In the genomic region with DNA sequence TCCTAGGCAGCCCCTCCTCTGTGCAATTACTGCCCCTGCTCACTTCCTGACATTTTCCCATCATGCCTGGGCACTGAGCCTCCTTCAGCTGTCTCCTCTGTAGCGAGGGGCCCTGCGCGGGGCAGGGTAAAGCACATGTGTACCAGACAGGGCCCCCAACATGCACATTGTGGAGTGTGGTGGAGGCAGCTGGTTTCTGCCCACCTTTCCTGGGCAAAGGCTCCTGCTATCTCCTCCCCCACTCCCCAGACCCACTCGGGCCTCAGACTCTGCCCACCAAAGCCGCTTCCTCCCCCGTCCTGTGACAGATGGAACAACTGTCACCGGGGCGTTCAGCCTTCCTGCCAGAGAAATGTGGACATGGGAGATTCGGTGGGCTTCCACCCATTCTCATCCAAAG, we compare ENCODE assay signal across 17 cellular contexts. TPM values are rescaled to one million over a fixed set of nuclear protein-coding genes. Genes with fewer than 3 reads are reported as not detected.
A peak's percentile ranks its signal among the peaks of the same experiment; 100 is the strongest.
DNase-seq lines count a peak whose midpoint lies in the region; ATAC-seq and TF ChIP-seq lines count a peak whose summit lies in the region.
"Had no signal": no experiment of that assay in that cellular context is flagged by ENCODE, and none has a peak within 500 bp of the region (broad histone marks: within the 10 kb centered on the region; RNA-seq: fewer than 3 reads in every experiment).

No MANE protein-coding gene starts in this region.

- DNase-seq in activated CD8-positive, alpha-beta memory T cell treated with anti-CD3 and anti-CD28 coated beads, Interleukin-2, amount 10 ng/mL, durations not matched to agents 7 days and 5 days, result peak; percentile 47
- no peak for DNase-seq in activated CD8-positive, alpha-beta memory T cell treated with anti-CD3 and anti-CD28 coated beads, Interleukin-2, amount 50 U/mL, for 48 hours
- peak; percentile 34 for DNase-seq in stimulated activated CD8-positive, alpha-beta memory T cell treated with anti-CD3 and anti-CD28 coated beads, Interleukin-4, amount 100 ng/mL, for 48 hours
- DNase-seq in HT-29 (ENCODE audit: low spot score), result no peak
- DNase-seq in lower lobe of right lung, result no peak
- no peak for DNase-seq in effector memory CD4-positive, alpha-beta T cell
- DNase-seq: activated CD4-positive, CD25-positive, alpha-beta regulatory T cell; activated T-cell treated with anti-CD3 and anti-CD28 coated beads, Interleukin-2, amount 50 U/mL, for 72 hours; DMS53; endodermal cell; foreskin melanocyte; islet precursor cell; NCI-H1930 had no signal

- H3K36me3 ChIP-seq in KOPT-K1 (ENCODE audit: insufficient read depth, low read length), result peaks cover 26% of the 10 kb centered on the region
- H3K36me3 ChIP-seq in lower lobe of right lung, result peaks cover 40% of the 10 kb centered on the region
- H3K36me3 ChIP-seq in effector memory CD4-positive, alpha-beta T cell (ENCODE audit: control insufficient read depth, insufficient read depth, low read length), result peaks cover 29% of the 10 kb centered on the region

- H3K36me3 Mint-ChIP-seq in activated CD8-positive, alpha-beta memory T cell treated with anti-CD3 and anti-CD28 coated beads, Interleukin-2, amount 10 ng/mL, durations not matched to agents 7 days and 5 days, result peaks cover 11% of the 10 kb centered on the region
- H3K36me3 Mint-ChIP-seq in activated naive CD8-positive, alpha-beta T cell, result no peaks in the 10 kb centered on the region
- H3K36me3 Mint-ChIP-seq: type B pancreatic cell had no signal

- H3K4me1 ChIP-seq in lower lobe of right lung, result peaks cover 16% of the 10 kb centered on the region
- peaks cover 5% of the 10 kb centered on the region for H3K4me1 ChIP-seq in effector memory CD4-positive, alpha-beta T cell (ENCODE audit: control insufficient read depth, insufficient read depth, low read length, poor library complexity, severe bottlenecking)

- peak overlapping the region; percentile 97 for H3K27ac ChIP-seq in KOPT-K1 (ENCODE audit: low read depth, low read length, poor library complexity, severe bottlenecking)
- no peak overlapping the region for H3K27ac ChIP-seq in lower lobe of right lung
- no peak overlapping the region for H3K27ac ChIP-seq in effector memory CD4-positive, alpha-beta T cell (ENCODE audit: insufficient read depth, low read length, poor library complexity, severe bottlenecking)

- no peak for ATAC-seq in activated CD8-positive, alpha-beta memory T cell treated with anti-CD3 and anti-CD28 coated beads, Interleukin-2, amount 10 ng/mL, durations not matched to agents 7 days and 5 days
- no peak for ATAC-seq in lower lobe of right lung
- ATAC-seq: activated T-cell treated with anti-CD3 and anti-CD28 coated beads, Interleukin-2, amount 50 U/mL, for 72 hours had no signal

- no peaks in the 10 kb centered on the region for H3K9me3 Mint-ChIP-seq in activated CD8-positive, alpha-beta memory T cell treated with anti-CD3 and anti-CD28 coated beads, Interleukin-2, amount 10 ng/mL, durations not matched to agents 7 days and 5 days (ENCODE audit: low read depth)
- H3K9me3 Mint-ChIP-seq in activated naive CD8-positive, alpha-beta T cell (ENCODE audit: low read depth), result no peaks in the 10 kb centered on the region
- H3K9me3 Mint-ChIP-seq: activated T-cell treated with anti-CD3 and anti-CD28 coated beads, Interleukin-2, amount 50 U/mL, for 72 hours; endodermal cell; type B pancreatic cell had no signal

- no peaks in the 10 kb centered on the region for H3K9me3 ChIP-seq in KOPT-K1 (ENCODE audit: insufficient read depth, low read length, poor library complexity, severe bottlenecking)
- no peaks in the 10 kb centered on the region for H3K9me3 ChIP-seq in lower lobe of right lung
- no peaks in the 10 kb centered on the region for H3K9me3 ChIP-seq in effector memory CD4-positive, alpha-beta T cell (ENCODE audit: control insufficient read depth, low read length)

- no peak overlapping the region for H3K4me3 Mint-ChIP-seq in activated CD8-positive, alpha-beta memory T cell treated with anti-CD3 and anti-CD28 coated beads, Interleukin-2, amount 10 ng/mL, durations not matched to agents 7 days and 5 days
- peak overlapping the region; percentile 51 for H3K4me3 Mint-ChIP-seq in activated naive CD8-positive, alpha-beta T cell
- H3K4me3 Mint-ChIP-seq: endodermal cell, type B pancreatic cell had no signal

- CTCF ChIA-PET in activated CD8-positive, alpha-beta memory T cell treated with anti-CD3 and anti-CD28 coated beads, Interleukin-2, amount 10 ng/mL, durations not matched to agents 7 days and 5 days (lab: Charles Lee), result interaction anchor here (2.6 kb wide), 1 partner anchor 212 kb away, joined by 8 read pairs; no protein-coding TSS in a partner anchor

- peak overlapping the region; percentile 79 for H3K27ac Mint-ChIP-seq in activated CD8-positive, alpha-beta memory T cell treated with anti-CD3 and anti-CD28 coated beads, Interleukin-2, amount 10 ng/mL, durations not matched to agents 7 days and 5 days
- peak overlapping the region; percentile 89 for H3K27ac Mint-ChIP-seq in activated naive CD8-positive, alpha-beta T cell
- H3K27ac Mint-ChIP-seq: activated T-cell treated with anti-CD3 and anti-CD28 coated beads, Interleukin-2, amount 50 U/mL, for 72 hours; endodermal cell; type B pancreatic cell had no signal

- intact Hi-C loops in lower lobe of right lung (cut with DNase I), result no loop called here

- TF ChIP-seq CTCF in lower lobe of right lung (IDR thresholded peaks at IDR 0.05), result no peak

- H3K4me1 Mint-ChIP-seq in activated CD8-positive, alpha-beta memory T cell treated with anti-CD3 and anti-CD28 coated beads, Interleukin-2, amount 10 ng/mL, durations not matched to agents 7 days and 5 days, result peaks cover 32% of the 10 kb centered on the region
- peaks cover 45% of the 10 kb centered on the region for H3K4me1 Mint-ChIP-seq in activated naive CD8-positive, alpha-beta T cell (ENCODE audit: low read depth)

- H3K27me3 ChIP-seq in lower lobe of right lung (ENCODE audit: low read depth), result no peaks in the 10 kb centered on the region
- no peaks in the 10 kb centered on the region for H3K27me3 ChIP-seq in effector memory CD4-positive, alpha-beta T cell (replicated peaks; ENCODE audit: control insufficient read depth, insufficient read depth, low read length, poor library complexity, severe bottlenecking)

- H3K4me3 ChIP-seq in lower lobe of right lung, result no peak overlapping the region
- H3K4me3 ChIP-seq in effector memory CD4-positive, alpha-beta T cell (ENCODE audit: insufficient read depth, low read depth, low read length, poor library complexity, severe bottlenecking), result no peak overlapping the region

- H3K27me3 Mint-ChIP-seq in activated CD8-positive, alpha-beta memory T cell treated with anti-CD3 and anti-CD28 coated beads, Interleukin-2, amount 10 ng/mL, durations not matched to agents 7 days and 5 days, result peaks cover 2% of the 10 kb centered on the region
- no peaks in the 10 kb centered on the region for H3K27me3 Mint-ChIP-seq in activated naive CD8-positive, alpha-beta T cell

RNA-seq across cellular contexts. Expression of gene KPTN, which starts 2.9 kb away (rescaled TPM):
- total RNA-seq in activated CD8-positive, alpha-beta memory T cell treated with anti-CD3 and anti-CD28 coated beads, Interleukin-2, amount 10 ng/mL, durations not matched to agents 7 days and 5 days, result 10 to 100 TPM; 11.0 to 13.3 TPM
- total RNA-seq in HT-29 (2014; rRNA removed; shearing (Covaris generic)), result 26.2 and 30.1 TPM in 2 replicates
- 14.5 TPM for total RNA-seq in lower lobe of right lung

RNA-seq across cellular contexts. Expression of gene SLC8A2, which starts 15.2 kb away (rescaled TPM):
- total RNA-seq in activated CD8-positive, alpha-beta memory T cell treated with anti-CD3 and anti-CD28 coated beads, Interleukin-2, amount 10 ng/mL, durations not matched to agents 7 days and 5 days, result under 1 TPM; 0.14 to 0.32 TPM
- total RNA-seq in HT-29 (2014; rRNA removed; shearing (Covaris generic)), result 0.83 and 3.6 TPM in 2 replicates
- 0.27 TPM for total RNA-seq in lower lobe of right lung
- total RNA-seq: mononuclear cell had no signal

RNA-seq across cellular contexts. Expression of gene NAPA, which starts 28.0 kb away (rescaled TPM):
- total RNA-seq in activated CD8-positive, alpha-beta memory T cell treated with anti-CD3 and anti-CD28 coated beads, Interleukin-2, amount 10 ng/mL, durations not matched to agents 7 days and 5 days, result 100 to 1,000 TPM; 102 to 124 TPM
- 193 and 224 TPM in 2 replicates for total RNA-seq in HT-29 (2014; rRNA removed; shearing (Covaris generic))
- 115 TPM for total RNA-seq in lower lobe of right lung

Comparison
In these comparisons a context has a peak if more than half of its experiments do, and no peak if none do; other contexts are left out.
1. DNase-seq: peak in activated CD8-positive, alpha-beta memory T cell treated with anti-CD3 and anti-CD28 coated beads, Interleukin-2, amount 10 ng/mL, durations not matched to agents 7 days and 5 days (single experiment) and stimulated activated CD8-positive, alpha-beta memory T cell treated with anti-CD3 and anti-CD28 coated beads, Interleukin-4, amount 100 ng/mL, for 48 hours (single experiment); none in activated CD8-positive, alpha-beta memory T cell treated with anti-CD3 and anti-CD28 coated beads, Interleukin-2, amount 50 U/mL, for 48 hours (single experiment), HT-29 (single experiment), lower lobe of right lung (single experiment) and effector memory CD4-positive, alpha-beta T cell (0 of 3).